Comparison of ENCODE assay signal across 10 cellular contexts in the genomic region with DNA sequence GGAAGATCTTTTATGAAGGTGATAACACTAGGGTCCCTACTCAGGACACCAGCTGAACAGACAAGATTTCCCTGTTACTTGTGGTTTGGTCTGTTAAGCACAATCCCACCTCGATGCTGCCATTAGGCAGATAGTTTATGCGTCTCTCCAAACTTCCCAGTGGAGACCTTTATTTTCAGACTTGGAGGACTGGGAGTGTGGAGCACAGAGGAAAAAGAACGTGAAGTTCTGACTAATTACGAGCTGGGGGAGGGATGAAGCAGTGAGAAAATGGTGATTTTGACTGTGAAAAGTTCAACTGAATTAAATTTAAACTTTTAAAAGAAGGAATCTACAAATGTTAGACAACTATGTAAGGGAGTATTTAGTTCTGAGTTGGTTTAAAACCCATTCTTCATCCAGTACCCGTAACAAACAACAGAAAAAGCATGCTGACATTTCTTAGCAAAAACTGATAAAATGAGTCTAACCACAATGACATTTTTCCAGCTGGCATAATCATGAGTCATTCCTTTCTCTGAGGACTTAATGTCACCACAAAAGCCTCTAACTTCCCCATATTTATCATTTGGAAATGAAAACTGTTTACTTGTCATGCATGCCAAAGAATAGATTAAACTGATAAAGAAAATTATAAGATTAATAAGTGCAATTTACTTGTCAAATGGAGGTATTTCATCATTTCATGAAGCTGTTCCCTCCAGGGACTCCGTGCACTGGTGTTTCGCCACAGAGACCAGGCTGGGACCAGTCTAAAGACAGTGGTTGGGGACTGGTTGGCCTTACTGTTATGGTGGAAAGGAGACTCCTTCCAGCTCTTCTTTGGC.
DNase-seq lines count a peak whose midpoint lies in the region; ATAC-seq and TF ChIP-seq lines count a peak whose summit lies in the region.
"Had no signal": no experiment of that assay in that cellular context is flagged by ENCODE, and none has a peak within 500 bp of the region (broad histone marks: within the 10 kb centered on the region; RNA-seq: fewer than 3 reads in every experiment).

No MANE protein-coding gene starts in this region.

- H3K27me3 ChIP-seq in uterus, result no peaks in the 10 kb centered on the region

- no peak overlapping the region for H3K27ac ChIP-seq in uterus

- H3K4me3 ChIP-seq in foreskin fibroblast (ENCODE audit: low read depth in 1 of 2, low read length in 2 of 2) (no peak overlapping the region), uterus (no peak overlapping the region)

- DNase-seq in ACHN (peak; percentile 4), HS-27A (ENCODE audit: low read depth) (peak; percentile 77), SW 1271 (lab: John Stamatoyannopoulos, UW) (peak; percentile 11 to 83), foreskin fibroblast (peak; percentile 62 to 81), uterus (no peak), iPS-NIHi7 (ENCODE audit: extremely low spot score) (no peak)
- DNase-seq: activated gamma-delta T cell, NCI-H1092 had no signal

- TF ChIP-seq CTCF in foreskin fibroblast (IDR thresholded peaks at IDR 0.05; ENCODE audit: low read depth, low read length) (no peak), uterus (IDR thresholded peaks at IDR 0.05) (no peak)

- intact Hi-C loops in uterus (cut with DNase I; ENCODE audit: low total_unique reads), result no loop called here

- no peaks in the 10 kb centered on the region for H3K4me1 ChIP-seq in uterus

- no peaks in the 10 kb centered on the region for H3K36me3 ChIP-seq in uterus

- no peaks in the 10 kb centered on the region for H3K9me3 ChIP-seq in uterus

- in situ Hi-C loops in ACHN (cut with HindIII; ENCODE audit: low pct_ligation_motif_present, low pct_unique_long_range_greater_than_20kb, low sequenced_read_pairs), result no loop called here

- ATAC-seq in HG02840 (IDR thresholded peaks at IDR 0.05; ENCODE audit: low FRiP score, unreplicated experiment) (no peak), HG02870 (IDR thresholded peaks at IDR 0.05; ENCODE audit: unreplicated experiment) (no peak)

- TF ChIP-seq POLR2A in uterus (IDR thresholded peaks at IDR 0.05), result no peak

Comparison
In these comparisons a context has a peak if more than half of its experiments do, and no peak if none do; other contexts are left out.
1. DNase-seq: peak in ACHN (single experiment), HS-27A (single experiment), SW 1271 (2 of 2) and foreskin fibroblast (2 of 2); none in uterus (0 of 2) and iPS-NIHi7 (single experiment).